Comparison of ENCODE assay signal across 1 cellular context in the genomic region with DNA sequence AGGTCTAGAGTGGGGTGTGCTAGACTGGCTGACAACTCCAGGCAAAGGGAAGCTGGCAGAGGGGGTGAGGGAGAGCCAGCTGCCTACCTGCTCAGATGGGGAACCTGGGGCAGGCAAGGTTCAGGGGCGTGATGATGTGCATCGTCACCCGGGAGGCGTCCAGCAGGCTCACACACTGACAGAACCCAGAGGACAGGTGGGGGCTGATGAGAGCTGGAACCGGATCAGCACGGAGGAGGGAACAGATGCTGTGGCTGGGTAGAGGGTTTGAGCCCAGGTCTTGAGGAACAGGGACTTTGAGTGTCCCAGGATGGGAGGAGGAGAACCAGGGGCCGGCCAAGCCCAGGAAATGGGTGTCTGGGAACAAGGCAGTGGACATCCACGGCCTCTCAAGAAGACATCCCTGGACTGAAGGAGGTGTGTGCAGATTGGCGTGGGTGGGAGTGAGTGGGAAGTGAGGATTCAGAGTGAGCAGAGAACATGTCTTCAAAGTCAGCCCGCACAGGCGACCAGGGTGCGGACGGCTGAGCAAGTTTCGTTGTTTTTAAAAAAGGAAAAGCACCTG.
TF ChIP-seq lines count a peak whose summit lies in the region.

No MANE protein-coding gene starts in this region.

TF ChIP-seq in K562, 482 proteins besides CTCF, POLR2A, EP300 and RAD21:
- no peak for TF ChIP-seq ZNF717 (CRISPR knock-in tag; IDR thresholded peaks at IDR 0.05)
- TF ChIP-seq RBM15 (IDR thresholded peaks at IDR 0.05; ENCODE audit: insufficient read depth, low read length): no peak
- TF ChIP-seq EGR1 (conservative IDR thresholded peaks at IDR 0.05): 0 out of 2 replicates have a peak, but pooled peaks have one; percentile 35
